Comparison of ENCODE assay signal across 8 cellular contexts in the genomic region with DNA sequence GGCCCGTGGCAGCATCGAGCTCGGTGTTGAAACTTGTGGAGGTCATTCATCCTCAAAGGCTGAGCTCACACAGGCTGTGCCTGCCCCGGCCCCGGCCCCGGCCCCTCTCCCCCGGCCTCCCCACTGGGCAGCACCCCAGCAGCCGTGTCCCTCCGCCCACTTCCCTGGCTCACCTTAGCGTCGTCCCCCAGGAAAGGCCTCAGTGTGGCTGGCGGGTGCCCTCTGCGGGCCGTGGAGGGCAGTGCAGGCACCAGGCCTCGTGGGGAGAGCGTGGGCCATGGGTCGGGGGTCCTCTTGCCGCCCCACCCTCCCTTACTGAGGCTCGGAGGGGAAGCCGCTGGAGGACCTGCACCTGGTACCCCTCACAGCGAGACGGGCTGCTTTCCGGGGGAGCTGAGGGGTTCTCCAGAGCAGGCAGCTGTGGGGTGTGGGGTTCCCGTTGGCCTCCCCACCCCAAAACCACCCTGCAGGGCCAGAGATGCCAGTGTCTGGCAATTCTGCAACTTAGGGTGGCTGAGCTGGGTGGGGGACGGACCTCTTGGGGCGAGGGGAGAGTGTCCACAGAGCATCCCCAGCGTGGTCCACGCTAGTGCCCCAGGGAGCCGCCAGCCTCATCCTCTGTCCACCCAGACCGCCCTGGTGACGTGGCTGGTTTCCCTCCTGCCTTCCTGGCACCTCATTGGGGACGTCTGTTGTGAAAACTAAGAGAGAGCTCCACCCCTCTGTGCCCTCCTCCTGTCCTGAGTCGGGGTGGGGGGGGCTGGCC. TPM values are rescaled to one million over a fixed set of nuclear protein-coding genes. Genes with fewer than 3 reads are reported as not detected.
A peak's percentile ranks its signal among the peaks of the same experiment; 100 is the strongest.
DNase-seq lines count a peak whose midpoint lies in the region; ATAC-seq and TF ChIP-seq lines count a peak whose summit lies in the region.

No MANE protein-coding gene starts in this region.

- no peak overlapping the region for H2AFZ ChIP-seq in OCI-LY7 (ENCODE audit: low read length)

- intact Hi-C loops in OCI-LY7 (cut with micrococcal nuclease; ENCODE audit: unreplicated experiment), result loop anchor here (10.0 kb wide), 1 partner anchor 158 kb away; the partner anchor contains the start of gene BNIP3
- intact Hi-C loops in Right ventricle myocardium inferior (cut with DNase I), result loop anchor here (5.0 kb wide), 1 partner anchor 105 kb away; no protein-coding TSS in a partner anchor
- intact Hi-C loops in psoas muscle (cut with DNase I), result loop anchor here (2.0 to 10.0 kb wide), 4 partner anchors 105 to 258 kb away; no protein-coding TSS in a partner anchor

- H3K9me3 ChIP-seq in OCI-LY7 (ENCODE audit: low read length) (no peaks in the 10 kb centered on the region), psoas muscle (no peaks in the 10 kb centered on the region)

- H3K4me1 ChIP-seq in OCI-LY7 (ENCODE audit: insufficient read depth, low read length, poor library complexity, severe bottlenecking) (no peaks in the 10 kb centered on the region), psoas muscle (no peaks in the 10 kb centered on the region)

- H3K4me2 ChIP-seq in OCI-LY7 (ENCODE audit: low read length), result no peak overlapping the region

- H3K4me3 ChIP-seq in OCI-LY7 (ENCODE audit: low read depth, low read length, poor library complexity, severe bottlenecking) (no peak overlapping the region), psoas muscle (no peak overlapping the region)

- no peak overlapping the region for H3K27ac ChIP-seq in OCI-LY7 (ENCODE audit: low read depth, low read length, poor library complexity, severe bottlenecking)
- no peak overlapping the region for H3K27ac ChIP-seq in psoas muscle

- no peaks in the 10 kb centered on the region for H3K27me3 ChIP-seq in psoas muscle (ENCODE audit: insufficient read depth in 3 of 3, low read length in 2 of 3)

- CTCF ChIA-PET in OCI-LY7 (lab: Charles Lee; ENCODE audit: unreplicated experiment), result no interaction called here

- no TSS peak for BruUV-seq in OCI-LY7 (replicated peaks; lab: Mats Ljungman, UMichigan)

- WGBS in psoas muscle, 3 donors, result 23 to 42% (median 31%) methylated on average over 27 to 33 of the region's 33 CpGs

- ATAC-seq in GM21390 (IDR thresholded peaks at IDR 0.05; ENCODE audit: unreplicated experiment) (peak; percentile 76), Right ventricle myocardium inferior (peak; percentile 65), psoas muscle (peak; percentile 82 to 90 (median 88)), GM21786 (IDR thresholded peaks at IDR 0.05; ENCODE audit: unreplicated experiment) (no peak)

- no peaks in the 10 kb centered on the region for H3K9me2 ChIP-seq in OCI-LY7 (ENCODE audit: insufficient read depth, low read length)

- DNase-seq in COLO829 (ENCODE audit: low spot score) (peak; percentile 12), OCI-LY7 (ENCODE audit: low spot score) (peak; percentile 40), Right ventricle myocardium inferior (ENCODE audit: missing footprints) (no peak), psoas muscle (peak; percentile 44 to 72), NCI-H510A (lab: John Stamatoyannopoulos, UW) (no peak)
- peak; percentile 9 for DNase-seq in activated effector memory CD4-positive, alpha-beta T cell treated with Interleukin-2 at 50 U/mL for 16 hours

- no peaks in the 10 kb centered on the region for H4K20me1 ChIP-seq in OCI-LY7 (ENCODE audit: insufficient read depth, low read length)

- H3K36me3 ChIP-seq in OCI-LY7 (ENCODE audit: insufficient read depth, low read length), result no peaks in the 10 kb centered on the region
- H3K36me3 ChIP-seq in psoas muscle (ENCODE audit: insufficient read depth in 1 of 2, low read depth in 1 of 2), result no peaks in the 10 kb centered on the region

- POLR2A ChIA-PET in OCI-LY7 (lab: Charles Lee), result interaction anchor here (0.6 kb wide), 2 partner anchors 13 to 15 kb away, joined by 3 to 5 read pairs; no protein-coding TSS in a partner anchor

- H3K79me2 ChIP-seq in OCI-LY7 (ENCODE audit: insufficient read depth, low read depth, low read length), result no peaks in the 10 kb centered on the region

- TF ChIP-seq CTCF in OCI-LY7 (conservative IDR thresholded peaks at IDR 0.05; ENCODE audit: low read length) (peak; percentile 73), psoas muscle (IDR thresholded peaks at IDR 0.05) (peak; percentile 84)

RNA-seq across cellular contexts. Expression of gene DPYSL4, which starts 44.2 kb away (rescaled TPM):
- not detected in 2 replicates for total RNA-seq in OCI-LY7 (2014; rRNA removed; shearing (Covaris generic))
- total RNA-seq in OCI-LY7 (2022), result not detected in 2 replicates
- 24.9 TPM for total RNA-seq in Right ventricle myocardium inferior
- 1 to 10 TPM in 1 of 4 donors, under 1 TPM in 3; 0.82 to 1.4 (median 0.85) TPM for total RNA-seq in psoas muscle
- polyA plus RNA-seq in psoas muscle, result under 1 TPM; 0.30 to 0.39 (median 0.36) TPM

Comparison
In these comparisons a context has a peak if more than half of its experiments do, and no peak if none do; other contexts are left out.
1. DNase-seq: peak in COLO829 (single experiment), OCI-LY7 (single experiment), activated effector memory CD4-positive, alpha-beta T cell treated with Interleukin-2 at 50 U/mL for 16 hours (single experiment) and psoas muscle (2 of 2); none in Right ventricle myocardium inferior (single experiment) and NCI-H510A (single experiment).
2. RNA of gene DPYSL4, which starts 44.2 kb away (total RNA-seq): 24.9 TPM in Right ventricle myocardium inferior (single experiment); 0.82 to 1.4 TPM in psoas muscle and not detected in OCI-LY7; every median in the first group is over 10 times any median in the second.